Comparison of ENCODE assay signal across 15 cellular contexts in genomic region chr6:135135835-135136234, GRCh38.
"Had no signal": no experiment of that assay in that cellular context is flagged by ENCODE, and none has a peak within 500 bp of the region (broad histone marks: within the 10 kb centered on the region; RNA-seq: fewer than 3 reads in every experiment).

No MANE protein-coding gene starts in this region.

- H3K9me3 ChIP-seq: tibial artery, uterus had no signal

- H2AFZ ChIP-seq: hepatocyte had no signal

- H3K4me3 Mint-ChIP-seq: T-cell had no signal

- H3K27ac ChIP-seq: brain microvascular endothelial cell, hepatocyte, tibial artery, uterus had no signal

- H3K36me3 Mint-ChIP-seq: T-cell had no signal

- H3K4me1 ChIP-seq: tibial artery, uterus had no signal

- FAIRE-seq: TTC549 had no signal

- H3K79me2 ChIP-seq: hepatocyte had no signal

- H3K36me3 ChIP-seq: brain microvascular endothelial cell, tibial artery, uterus had no signal

- H3K4me3 ChIP-seq: hepatocyte, lung, tibial artery, uterus had no signal

- H3K9me3 Mint-ChIP-seq: T-cell had no signal

- DNase-seq: activated CD4-positive, alpha-beta T cell treated with anti-CD3 and anti-CD28 coated beads, Interleukin-2, amount 50 U/mL, for 48 hours; activated CD4-positive, CD25-positive, alpha-beta regulatory T cell; activated naive CD4-positive, alpha-beta T cell treated with Interleukin-2 at 50 U/mL for 16 hours; amygdala; brain microvascular endothelial cell; dermis blood vessel endothelial cell; midbrain; posterior cingulate gyrus; stimulated activated CD4-positive, alpha-beta T cell treated with anti-CD3 and anti-CD28 coated beads, Interleukin-4, amount 100 ng/mL, for 4 hours; T-cell; tibial artery; uterus had no signal

- H3K27me3 Mint-ChIP-seq: T-cell had no signal

- H3K4me2 ChIP-seq: hepatocyte had no signal

- H3K27me3 ChIP-seq: brain microvascular endothelial cell, hepatocyte, tibial artery, uterus had no signal
